In the genomic region with DNA sequence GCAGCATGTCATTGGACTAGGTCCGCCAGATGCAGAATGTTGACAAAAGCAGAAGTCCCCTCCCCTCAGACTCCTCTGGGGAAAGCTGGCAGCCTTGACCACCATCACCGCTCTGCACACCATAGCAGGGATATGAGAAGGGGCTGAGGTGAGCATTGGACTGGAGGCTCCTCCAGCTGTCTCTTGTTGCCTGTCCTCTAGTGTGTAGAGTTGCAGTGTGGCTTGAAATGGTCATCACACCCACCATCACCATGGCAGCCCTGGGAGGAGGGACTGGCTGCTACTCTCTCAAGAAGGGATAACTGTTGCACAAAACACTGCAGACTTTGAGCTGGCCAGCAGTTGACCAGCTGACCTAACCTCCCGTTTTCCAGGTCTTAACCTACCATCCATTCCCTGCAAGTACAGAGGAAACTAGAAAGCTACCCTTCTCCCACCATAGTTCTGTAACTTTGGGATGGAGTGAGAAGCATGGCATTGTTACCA, we compare ENCODE assay signal across 32 cellular contexts. TPM values are rescaled to one million over a fixed set of nuclear protein-coding genes. Genes with fewer than 3 reads are reported as not detected.
"Had no signal": no experiment of that assay in that cellular context is flagged by ENCODE, and none has a peak within 500 bp of the region (broad histone marks: within the 10 kb centered on the region; RNA-seq: fewer than 3 reads in every experiment).

No MANE protein-coding gene starts in this region.

- DNase-seq: heart left ventricle; hypothalamus; immature natural killer cell; kidney; left colon; left ventricle myocardium superior; lower lobe of right lung; mammary epithelial cell; mesenchymal stem cell; naive B cell; natural killer cell; nephron progenitor cell; occipital lobe; psoas muscle; stimulated activated CD4-positive, alpha-beta T cell treated with anti-CD3 and anti-CD28 coated beads, Interleukin-12 subunit alpha, Interleukin-12 subunit beta, amount 100 ng/mL, for 4 hours; stimulated activated CD4-positive, alpha-beta T cell treated with anti-CD3 and anti-CD28 coated beads, Interleukin-15, amount 100 ng/mL, for 24 hours; stimulated activated CD4-positive, alpha-beta T cell treated with anti-CD3 and anti-CD28 coated beads, Interleukin-2, amount 100 ng/mL, for 24 hours; stimulated activated CD4-positive, alpha-beta T cell treated with anti-CD3 and anti-CD28 coated beads, Interleukin-4, amount 100 ng/mL, for 1 hour; stimulated activated naive B cell treated with anti-CD40 and anti-IgM and Interleukin-4, amounts not matched to agents 10 μg/mL and 1 μg/mL and 100 μg/mL, for 72 hours; stimulated activated naive CD8-positive, alpha-beta T cell treated with anti-CD3 and anti-CD28 coated beads, Interleukin-15, Interleukin-2, amounts not matched to agents 100 U/mL and 50 U/mL, for 24 hours; stomach; tibial artery; upper lobe of right lung had no signal

- H3K9me3 Mint-ChIP-seq: immature natural killer cell; natural killer cell; nephron progenitor cell; neural progenitor cell; stimulated activated naive B cell treated with anti-CD40 and anti-IgM and Interleukin-4, amounts not matched to agents 10 μg/mL and 1 μg/mL and 100 μg/mL, for 72 hours had no signal

- H3K4me1 Mint-ChIP-seq: immature natural killer cell, natural killer cell, nephron progenitor cell had no signal

- ATAC-seq: left colon, lower lobe of right lung, natural killer cell, psoas muscle, sciatic nerve, upper lobe of right lung had no signal

- H3K9me3 ChIP-seq: heart left ventricle, lower lobe of right lung, neutrophil, psoas muscle, stomach, suprapubic skin, thoracic aorta, tibial artery, upper lobe of right lung had no signal

- H3K27me3 ChIP-seq: heart left ventricle, neural progenitor cell, neutrophil, stomach, suprapubic skin, tibial artery, upper lobe of right lung had no signal

- H3K4me3 ChIP-seq: heart left ventricle, lower lobe of right lung, neural progenitor cell, psoas muscle, skin epidermis, stomach, suprapubic skin, thoracic aorta, tibial artery, upper lobe of right lung had no signal

- H3K9ac ChIP-seq: neural progenitor cell, parathyroid adenoma had no signal

- H3K4me1 ChIP-seq: neural progenitor cell, psoas muscle, suprapubic skin had no signal

- H3K79me2 ChIP-seq: parathyroid adenoma had no signal

- H3K27ac Mint-ChIP-seq: immature natural killer cell; naive B cell; natural killer cell; nephron progenitor cell; neural progenitor cell; stimulated activated naive B cell treated with anti-CD40 and anti-IgM and Interleukin-4, amounts not matched to agents 10 μg/mL and 1 μg/mL and 100 μg/mL, for 72 hours had no signal

- H3K36me3 ChIP-seq: lower lobe of right lung, neural progenitor cell, neutrophil, stomach, thoracic aorta had no signal

- H3K27ac ChIP-seq: lower lobe of right lung, neural progenitor cell, neutrophil, parathyroid adenoma, psoas muscle, skin epidermis, suprapubic skin, thoracic aorta, tibial artery, upper lobe of right lung had no signal

- H3K4me3 Mint-ChIP-seq: immature natural killer cell; naive B cell; natural killer cell; nephron progenitor cell; neural progenitor cell; stimulated activated naive B cell treated with anti-CD40 and anti-IgM and Interleukin-4, amounts not matched to agents 10 μg/mL and 1 μg/mL and 100 μg/mL, for 72 hours had no signal

- H3K36me3 Mint-ChIP-seq: immature natural killer cell; naive B cell; natural killer cell; neural progenitor cell; stimulated activated naive B cell treated with anti-CD40 and anti-IgM and Interleukin-4, amounts not matched to agents 10 μg/mL and 1 μg/mL and 100 μg/mL, for 72 hours had no signal

- H3K4me2 ChIP-seq: neural progenitor cell had no signal

- H2AFZ ChIP-seq: neural progenitor cell, parathyroid adenoma had no signal

- FAIRE-seq: islet of Langerhans, kidney, urothelium cell line had no signal

RNA-seq across cellular contexts. Expression of gene HLF, which starts 38.3 kb away (rescaled TPM):
- polyA plus RNA-seq: immature natural killer cell had no signal
